ENCODE assay signal across 35 cellular contexts in the genomic region with DNA sequence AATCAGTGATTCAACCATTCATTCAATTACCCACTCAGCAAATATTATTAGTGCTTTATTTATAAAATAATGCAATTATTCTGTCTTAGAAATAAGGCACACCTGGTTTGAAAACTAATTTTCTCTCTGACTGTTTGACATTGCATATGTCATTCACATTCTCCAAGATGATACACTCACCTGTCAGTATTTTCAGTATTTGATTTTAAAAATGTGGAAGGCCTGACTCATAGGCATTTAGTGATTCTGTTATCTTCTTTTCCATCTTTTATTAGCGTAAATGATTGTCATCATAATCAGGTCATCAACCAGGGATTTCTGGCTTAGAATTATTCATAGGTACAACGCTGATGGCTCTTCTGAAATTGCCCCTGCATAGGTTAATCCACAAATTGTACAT.
"Had no signal": no experiment of that assay in that cellular context is flagged by ENCODE, and none has a peak within 500 bp of the region (broad histone marks: within the 10 kb centered on the region; RNA-seq: fewer than 3 reads in every experiment).

No MANE protein-coding gene starts in this region.

- H3K27me3 ChIP-seq: MG63 had no signal

- H3K27ac ChIP-seq: KMS-11 had no signal

- H3K9ac ChIP-seq: KMS-11 had no signal

- H3K4me2 ChIP-seq: KMS-11 had no signal

- H3K4me3 ChIP-seq: MG63 had no signal

- H3K36me3 ChIP-seq: MG63 had no signal

- H3K9me3 ChIP-seq: MG63 had no signal

- DNase-seq: Karpas-422, Kasumi-1, KBM-7, KG1, MG63, MM.1S, MV-4-11, NCI-H1048, NCI-H1092, NCI-H1092 treated with DMSO at 0.1 percent for 48 hours, NCI-H1105, NCI-H1105 treated with DMSO at 0.1 percent for 48 hours, NCI-H1417, NCI-H1417 treated with DMSO at 0.1 percent for 48 hours, NCI-H1436, NCI-H1436 treated with DMSO at 0.1 percent for 48 hours, NCI-H146, NCI-H1694, NCI-H1694 treated with DMSO at 0.1 percent for 48 hours, NCI-H187, NCI-H187 treated with DMSO at 0.1 percent for 48 hours, NCI-H1930, NCI-H2029, NCI-H2029 treated with DMSO at 0.1 percent for 48 hours, NCI-H2081, NCI-H2081 treated with DMSO at 0.1 percent for 48 hours, NCI-H2107, NCI-H2171, NCI-H2171 treated with DMSO at 0.1 percent for 48 hours, NCI-H2227 treated with DMSO at 0.1 percent for 48 hours, NCI-H226, NCI-H345, NCI-H446, NCI-H446 treated with DMSO at 0.1 percent for 48 hours had no signal
